In genomic region chr6:44662461-44663121, GRCh38 we compare ENCODE assay signal across 10 cellular contexts.
DNase-seq lines count a peak whose midpoint lies in the region; ATAC-seq and TF ChIP-seq lines count a peak whose summit lies in the region.
"Had no signal": no experiment of that assay in that cellular context is flagged by ENCODE, and none has a peak within 500 bp of the region (broad histone marks: within the 10 kb centered on the region; RNA-seq: fewer than 3 reads in every experiment).

No MANE protein-coding gene starts in this region.

- WGBS in GM23248 (ENCODE audit: low coverage in 1 of 2, low lambda C conversion rate in 2 of 2, missing lambda C conversion rate in 2 of 2), 2 experiments: 80 to 82% methylated on average over 13 of the region's 13 CpGs

- no peak for ATAC-seq in HG02610 (IDR thresholded peaks at IDR 0.05; ENCODE audit: unreplicated experiment)
- ATAC-seq: gastrocnemius medialis had no signal

- H3K9me2 ChIP-seq in GM23248 (ENCODE audit: insufficient read depth): no peaks in the 10 kb centered on the region

- H3K9ac ChIP-seq in GM23248 (no peak overlapping the region), OCI-LY3 (ENCODE audit: low read length) (no peak overlapping the region)

- H3K27ac ChIP-seq in GM23248 (no peak overlapping the region), OCI-LY3 (ENCODE audit: low read length) (no peak overlapping the region)
- H3K27ac ChIP-seq: gastrocnemius medialis had no signal

- no peaks in the 10 kb centered on the region for H4K20me1 ChIP-seq in GM23248 (ENCODE audit: insufficient read depth)
- H4K20me1 ChIP-seq in OCI-LY3 (ENCODE audit: insufficient read depth, low read length): no peaks in the 10 kb centered on the region

- H3K27me3 ChIP-seq in GM23248 (replicated peaks; ENCODE audit: insufficient read depth) (no peaks in the 10 kb centered on the region), OCI-LY3 (ENCODE audit: low read depth, low read length) (no peaks in the 10 kb centered on the region)
- H3K27me3 ChIP-seq: gastrocnemius medialis had no signal

- H3K79me2 ChIP-seq in GM23248 (ENCODE audit: insufficient read depth) (no peaks in the 10 kb centered on the region), OCI-LY3 (ENCODE audit: low read length) (no peaks in the 10 kb centered on the region)

- peaks cover 74% of the 10 kb centered on the region for H3K4me1 ChIP-seq in GM23248 (ENCODE audit: insufficient read depth)
- H3K4me1 ChIP-seq in OCI-LY3 (ENCODE audit: low read length): peaks cover 15% of the 10 kb centered on the region
- H3K4me1 ChIP-seq: gastrocnemius medialis had no signal

- no peaks in the 10 kb centered on the region for H3K9me3 ChIP-seq in GM23248 (ENCODE audit: low read depth)
- H3K9me3 ChIP-seq in OCI-LY3 (ENCODE audit: insufficient read depth, low read length): 0 out of 2 replicates have a peak, but pooled peaks cover 3% of the 10 kb centered on the region
- H3K9me3 ChIP-seq: gastrocnemius medialis had no signal

- H2AFZ ChIP-seq in GM23248 (no peak overlapping the region), OCI-LY3 (ENCODE audit: low read depth, low read length) (peak overlapping the region; percentile 83)

- peak overlapping the region; percentile 25 for H3K4me2 ChIP-seq in GM23248 (ENCODE audit: unreplicated experiment)
- peak overlapping the region; percentile 73 for H3K4me2 ChIP-seq in OCI-LY3 (ENCODE audit: low read length)

- in situ Hi-C loops in GM23248 (cut with MboI): no loop called here
- in situ Hi-C loops in GM13976 (cut with MboI; ENCODE audit: low sequenced_read_pairs, unreplicated experiment): loop anchor here (10.0 to 25.0 kb wide), 2 partner anchors 750 to 1262 kb away; no protein-coding TSS in a partner anchor

- intact Hi-C loops in posterior vena cava (cut with DNase I): no loop called here

- TF ChIP-seq CTCF in OCI-LY3 (IDR thresholded peaks at IDR 0.05; ENCODE audit: low read depth, low read length) (0 out of 2 replicates have a peak, but pooled peaks have one; percentile 18), GM13976 (IDR thresholded peaks at IDR 0.05; ENCODE audit: borderline replicate concordance, control extremely low read depth, extremely low read depth, insufficient read depth, missing control alignments) (no peak), GM10266 (IDR thresholded peaks at IDR 0.05; ENCODE audit: control insufficient read depth, insufficient read depth, low read depth, missing control alignments) (no peak)

- H3K36me3 ChIP-seq in GM23248 (ENCODE audit: low read depth) (no peaks in the 10 kb centered on the region), OCI-LY3 (replicated peaks; ENCODE audit: low read depth, low read length) (no peaks in the 10 kb centered on the region)
- H3K36me3 ChIP-seq: gastrocnemius medialis had no signal

- peaks cover 29% of the 10 kb centered on the region for H3F3A ChIP-seq in GM23248 (ENCODE audit: insufficient read depth)

- no peak for DNase-seq in GM23248
- DNase-seq in fibroblast of gingiva (ENCODE audit: low read depth): peak; percentile 64
- DNase-seq in posterior vena cava (ENCODE audit: low spot score): peak; percentile 71
- DNase-seq in GM13976 (ENCODE audit: low spot score): no peak
- DNase-seq in HUDEP-2 (lab: John Stamatoyannopoulos, UW; ENCODE audit: unreplicated experiment in 76 of 76): no peak
- DNase-seq in GM10266 (ENCODE audit: extremely low spot score): no peak
- DNase-seq: gastrocnemius medialis, nucleus accumbens had no signal

- no peak overlapping the region for H3K4me3 ChIP-seq in GM23248
- peak overlapping the region; percentile 45 for H3K4me3 ChIP-seq in OCI-LY3 (ENCODE audit: low read length)
- H3K4me3 ChIP-seq: gastrocnemius medialis had no signal

Comparison
In these comparisons a context has a peak if more than half of its experiments do, and no peak if none do; other contexts are left out.
1. DNase-seq: peak in fibroblast of gingiva (single experiment) and posterior vena cava (single experiment); none in GM23248 (single experiment), GM13976 (single experiment), HUDEP-2 (0 of 76) and GM10266 (single experiment).